ENCODE assay signal across 26 cellular contexts in genomic region chr1:11761285-11761684, GRCh38. TPM values are rescaled to one million over a fixed set of nuclear protein-coding genes. Genes with fewer than 3 reads are reported as not detected.
"Had no signal": no experiment of that assay in that cellular context is flagged by ENCODE, and none has a peak within 500 bp of the region (broad histone marks: within the 10 kb centered on the region; RNA-seq: fewer than 3 reads in every experiment).

No MANE protein-coding gene starts in this region.

- H3K4me3 Mint-ChIP-seq: mesothelial cell of epicardium had no signal

- H3K36me3 ChIP-seq: gastrocnemius medialis, neutrophil, prostate gland, right atrium auricular region, thyroid gland, vagina had no signal

- DNase-seq: dorsolateral prefrontal cortex; effector CD4-positive, alpha-beta T cell; foreskin fibroblast; gastrocnemius medialis; head of caudate nucleus; kidney; naive B cell; stimulated activated naive CD8-positive, alpha-beta T cell treated with anti-CD3 and anti-CD28 coated beads, Interleukin-15, amount 100 ng/mL, for 72 hours had no signal

- H3K9me3 Mint-ChIP-seq: endodermal cell; memory B cell; stimulated activated naive CD8-positive, alpha-beta T cell treated with anti-CD3 and anti-CD28 coated beads, Interleukin-15, amount 100 ng/mL, for 72 hours had no signal

- H3K9me3 ChIP-seq: gastrocnemius medialis, mucosa of descending colon, neutrophil, prostate gland, right atrium auricular region, thyroid gland, vagina had no signal

- H3K27ac ChIP-seq: dorsolateral prefrontal cortex, epithelial cell of prostate, gastrocnemius medialis, neutrophil, prostate gland, right atrium auricular region, thyroid gland, vagina had no signal

- H3K27ac Mint-ChIP-seq: endodermal cell; memory B cell; mesothelial cell of epicardium; naive B cell; stimulated activated naive CD8-positive, alpha-beta T cell treated with anti-CD3 and anti-CD28 coated beads, Interleukin-15, amount 100 ng/mL, for 72 hours had no signal

- H3K27me3 ChIP-seq: right atrium auricular region, thyroid gland had no signal

- ATAC-seq: gastrocnemius medialis had no signal

- H3K4me3 ChIP-seq: dorsolateral prefrontal cortex, gastrocnemius medialis, lung, mucosa of descending colon, prostate gland, right atrium auricular region, smooth muscle cell, thyroid gland had no signal

- H3K4me1 Mint-ChIP-seq: memory B cell had no signal

- H3K4me1 ChIP-seq: gastrocnemius medialis, prostate gland had no signal

RNA-seq across cellular contexts. Expression of gene C1orf167, which starts 0.7 kb away (rescaled TPM):
- total RNA-seq: glomerular endothelial cell, left lobe of liver, liver, osteocyte, smooth muscle cell, temporal lobe, vagina had no signal
- polyA plus RNA-seq: neural cell had no signal
